In the genomic region with DNA sequence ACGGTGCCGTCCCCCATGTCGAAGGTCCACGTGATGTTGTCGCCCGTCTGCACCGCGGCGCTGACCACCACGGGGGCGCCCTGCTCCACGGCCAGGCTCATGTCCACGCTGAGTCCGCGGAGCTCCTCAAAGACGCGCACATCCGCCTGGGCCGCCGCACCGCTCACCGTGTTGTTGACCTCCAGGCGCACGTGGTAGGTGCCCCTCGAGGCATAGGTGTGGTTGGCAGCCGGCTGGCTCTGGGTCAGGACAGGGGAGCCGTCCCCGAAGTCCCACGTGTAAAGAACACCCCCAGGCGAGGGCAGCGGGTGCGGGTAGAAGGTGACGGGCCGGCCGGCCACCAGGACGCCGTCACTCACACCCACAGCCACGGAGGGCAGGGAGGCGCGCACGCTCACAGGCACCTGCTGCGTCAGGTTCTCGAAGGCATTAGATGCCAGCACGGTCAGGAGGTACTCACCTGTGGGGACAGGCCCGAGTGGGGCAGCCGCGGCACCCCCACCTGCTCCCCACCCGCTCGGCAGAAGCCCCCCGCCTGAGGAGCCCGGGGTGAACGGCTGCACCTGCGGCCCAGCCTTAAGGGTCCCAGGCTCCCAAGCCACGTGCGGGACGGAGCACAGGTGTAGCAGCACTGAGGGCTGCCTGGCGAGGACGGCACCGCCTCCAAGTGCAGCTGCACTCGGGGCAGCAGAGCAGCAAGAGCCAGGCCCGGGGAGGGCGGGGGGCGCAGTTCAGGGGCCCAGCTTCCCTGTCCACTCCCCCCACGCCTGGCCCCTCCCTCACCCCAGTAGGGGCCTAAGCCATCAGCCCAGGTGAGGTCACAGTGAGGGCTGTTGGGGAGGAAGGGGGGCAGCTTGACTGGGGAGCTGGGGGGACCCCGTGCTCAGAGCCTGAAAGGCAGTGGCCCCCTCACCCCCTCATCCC, we compare ENCODE assay signal across 1 cellular context. TPM values are rescaled to one million over a fixed set of nuclear protein-coding genes. Genes with fewer than 3 reads are reported as not detected.
"Had no signal": no experiment of that assay in that cellular context is flagged by ENCODE, and none has a peak within 500 bp of the region (broad histone marks: within the 10 kb centered on the region; RNA-seq: fewer than 3 reads in every experiment).

No MANE protein-coding gene starts in this region.

RNA-seq across cellular contexts. Expression of gene RAB26, which starts 36.8 kb away (rescaled TPM):
- total RNA-seq: activated naive CD4-positive, alpha-beta T cell treated with anti-CD3 and anti-CD28 coated beads for 36 hours had no signal
